1 cellular context compared by ENCODE assay signal in the genomic region with DNA sequence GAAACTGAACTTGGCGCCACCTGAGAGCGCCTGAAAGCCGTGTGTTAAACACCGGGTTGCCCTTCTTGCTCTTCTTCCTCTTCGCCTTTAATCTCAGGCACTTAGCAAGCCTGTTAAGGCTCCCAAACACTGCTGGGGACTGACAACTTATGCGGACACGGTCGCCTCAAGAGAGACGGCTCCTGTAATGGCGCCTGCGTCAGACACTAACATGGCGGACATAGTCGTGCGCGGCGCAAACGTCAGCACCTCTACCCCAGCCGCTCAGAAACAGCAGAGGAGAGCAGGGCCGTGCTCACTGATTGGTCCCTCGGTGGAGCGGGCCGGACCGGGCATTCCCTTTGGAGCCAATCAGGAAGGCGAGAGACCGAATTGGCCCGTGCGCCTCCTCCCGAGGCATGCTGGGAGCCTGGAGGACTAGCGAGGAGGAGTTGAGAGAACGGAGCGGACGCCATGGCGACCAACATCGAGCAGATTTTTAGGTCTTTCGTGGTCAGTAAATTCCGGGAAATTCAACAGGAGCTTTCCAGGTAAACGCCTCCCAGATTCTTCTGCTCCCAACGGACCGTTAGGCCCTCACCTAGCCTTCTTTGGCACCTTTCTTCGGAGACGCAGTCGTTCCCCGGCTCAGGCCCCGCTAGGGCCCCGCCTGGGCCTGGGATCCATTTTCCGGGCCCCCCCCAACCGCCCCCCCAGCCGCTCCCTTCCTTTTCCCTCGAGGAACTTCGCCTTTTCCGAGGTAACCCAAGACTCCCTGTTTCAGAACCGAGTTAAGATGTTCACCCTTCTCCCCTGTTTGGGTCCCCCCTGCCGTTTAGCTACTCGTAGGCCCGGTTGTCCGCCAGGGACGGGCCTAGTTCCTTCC.
A peak's percentile ranks its signal among the peaks of the same experiment; 100 is the strongest.
TF ChIP-seq lines count a peak whose summit lies in the region.

A gene with protein sequence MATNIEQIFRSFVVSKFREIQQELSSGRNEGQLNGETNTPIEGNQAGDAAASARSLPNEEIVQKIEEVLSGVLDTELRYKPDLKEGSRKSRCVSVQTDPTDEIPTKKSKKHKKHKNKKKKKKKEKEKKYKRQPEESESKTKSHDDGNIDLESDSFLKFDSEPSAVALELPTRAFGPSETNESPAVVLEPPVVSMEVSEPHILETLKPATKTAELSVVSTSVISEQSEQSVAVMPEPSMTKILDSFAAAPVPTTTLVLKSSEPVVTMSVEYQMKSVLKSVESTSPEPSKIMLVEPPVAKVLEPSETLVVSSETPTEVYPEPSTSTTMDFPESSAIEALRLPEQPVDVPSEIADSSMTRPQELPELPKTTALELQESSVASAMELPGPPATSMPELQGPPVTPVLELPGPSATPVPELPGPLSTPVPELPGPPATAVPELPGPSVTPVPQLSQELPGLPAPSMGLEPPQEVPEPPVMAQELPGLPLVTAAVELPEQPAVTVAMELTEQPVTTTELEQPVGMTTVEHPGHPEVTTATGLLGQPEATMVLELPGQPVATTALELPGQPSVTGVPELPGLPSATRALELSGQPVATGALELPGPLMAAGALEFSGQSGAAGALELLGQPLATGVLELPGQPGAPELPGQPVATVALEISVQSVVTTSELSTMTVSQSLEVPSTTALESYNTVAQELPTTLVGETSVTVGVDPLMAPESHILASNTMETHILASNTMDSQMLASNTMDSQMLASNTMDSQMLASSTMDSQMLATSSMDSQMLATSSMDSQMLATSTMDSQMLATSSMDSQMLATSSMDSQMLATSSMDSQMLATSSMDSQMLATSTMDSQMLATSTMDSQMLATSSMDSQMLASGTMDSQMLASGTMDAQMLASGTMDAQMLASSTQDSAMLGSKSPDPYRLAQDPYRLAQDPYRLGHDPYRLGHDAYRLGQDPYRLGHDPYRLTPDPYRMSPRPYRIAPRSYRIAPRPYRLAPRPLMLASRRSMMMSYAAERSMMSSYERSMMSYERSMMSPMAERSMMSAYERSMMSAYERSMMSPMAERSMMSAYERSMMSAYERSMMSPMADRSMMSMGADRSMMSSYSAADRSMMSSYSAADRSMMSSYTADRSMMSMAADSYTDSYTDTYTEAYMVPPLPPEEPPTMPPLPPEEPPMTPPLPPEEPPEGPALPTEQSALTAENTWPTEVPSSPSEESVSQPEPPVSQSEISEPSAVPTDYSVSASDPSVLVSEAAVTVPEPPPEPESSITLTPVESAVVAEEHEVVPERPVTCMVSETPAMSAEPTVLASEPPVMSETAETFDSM (N-terminal part only) (plus strand): TSS at position 399 of the 865 bp plus-strand sequence. CDS start 55 bp downstream, at position 454.

TF ChIP-seq in K562, 482 proteins besides CTCF, POLR2A, EP300 and RAD21 (continued from another document and continues in another):
- TF ChIP-seq, protein P1, sequence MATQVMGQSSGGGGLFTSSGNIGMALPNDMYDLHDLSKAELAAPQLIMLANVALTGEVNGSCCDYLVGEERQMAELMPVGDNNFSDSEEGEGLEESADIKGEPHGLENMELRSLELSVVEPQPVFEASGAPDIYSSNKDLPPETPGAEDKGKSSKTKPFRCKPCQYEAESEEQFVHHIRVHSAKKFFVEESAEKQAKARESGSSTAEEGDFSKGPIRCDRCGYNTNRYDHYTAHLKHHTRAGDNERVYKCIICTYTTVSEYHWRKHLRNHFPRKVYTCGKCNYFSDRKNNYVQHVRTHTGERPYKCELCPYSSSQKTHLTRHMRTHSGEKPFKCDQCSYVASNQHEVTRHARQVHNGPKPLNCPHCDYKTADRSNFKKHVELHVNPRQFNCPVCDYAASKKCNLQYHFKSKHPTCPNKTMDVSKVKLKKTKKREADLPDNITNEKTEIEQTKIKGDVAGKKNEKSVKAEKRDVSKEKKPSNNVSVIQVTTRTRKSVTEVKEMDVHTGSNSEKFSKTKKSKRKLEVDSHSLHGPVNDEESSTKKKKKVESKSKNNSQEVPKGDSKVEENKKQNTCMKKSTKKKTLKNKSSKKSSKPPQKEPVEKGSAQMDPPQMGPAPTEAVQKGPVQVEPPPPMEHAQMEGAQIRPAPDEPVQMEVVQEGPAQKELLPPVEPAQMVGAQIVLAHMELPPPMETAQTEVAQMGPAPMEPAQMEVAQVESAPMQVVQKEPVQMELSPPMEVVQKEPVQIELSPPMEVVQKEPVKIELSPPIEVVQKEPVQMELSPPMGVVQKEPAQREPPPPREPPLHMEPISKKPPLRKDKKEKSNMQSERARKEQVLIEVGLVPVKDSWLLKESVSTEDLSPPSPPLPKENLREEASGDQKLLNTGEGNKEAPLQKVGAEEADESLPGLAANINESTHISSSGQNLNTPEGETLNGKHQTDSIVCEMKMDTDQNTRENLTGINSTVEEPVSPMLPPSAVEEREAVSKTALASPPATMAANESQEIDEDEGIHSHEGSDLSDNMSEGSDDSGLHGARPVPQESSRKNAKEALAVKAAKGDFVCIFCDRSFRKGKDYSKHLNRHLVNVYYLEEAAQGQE (CRISPR knock-in tag; IDR thresholded peaks at IDR 0.05; ENCODE audit: low read depth), result no peak
- no peak for TF ChIP-seq ZBTB8A (IDR thresholded peaks at IDR 0.05; ENCODE audit: partially characterized antibody)
- peak; percentile 72; a peak in 3 of 4 replicates for TF ChIP-seq ARNT (IDR thresholded peaks at IDR 0.05)
- TF ChIP-seq, protein P2, sequence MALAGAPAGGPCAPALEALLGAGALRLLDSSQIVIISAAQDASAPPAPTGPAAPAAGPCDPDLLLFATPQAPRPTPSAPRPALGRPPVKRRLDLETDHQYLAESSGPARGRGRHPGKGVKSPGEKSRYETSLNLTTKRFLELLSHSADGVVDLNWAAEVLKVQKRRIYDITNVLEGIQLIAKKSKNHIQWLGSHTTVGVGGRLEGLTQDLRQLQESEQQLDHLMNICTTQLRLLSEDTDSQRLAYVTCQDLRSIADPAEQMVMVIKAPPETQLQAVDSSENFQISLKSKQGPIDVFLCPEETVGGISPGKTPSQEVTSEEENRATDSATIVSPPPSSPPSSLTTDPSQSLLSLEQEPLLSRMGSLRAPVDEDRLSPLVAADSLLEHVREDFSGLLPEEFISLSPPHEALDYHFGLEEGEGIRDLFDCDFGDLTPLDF (CRISPR knock-in tag; IDR thresholded peaks at IDR 0.05), result no peak; the same call in 1 of the 2 replicates
- peak; percentile 98 for TF ChIP-seq ZC3H11A (IDR thresholded peaks at IDR 0.05; ENCODE audit: low read depth, low read length)
- no peak for TF ChIP-seq CAMTA2 (CRISPR knock-in tag; conservative IDR thresholded peaks at IDR 0.05)
- no peak for TF ChIP-seq STAT5B (CRISPR knock-in tag; IDR thresholded peaks at IDR 0.05)
- no peak for TF ChIP-seq U2AF2 (optimal IDR thresholded peaks at IDR 0.05; ENCODE audit: low read depth, low read length)
- no peak for TF ChIP-seq ARHGAP35 (IDR thresholded peaks at IDR 0.05; ENCODE audit: partially characterized antibody)
- TF ChIP-seq ZNF589 (CRISPR knock-in tag; IDR thresholded peaks at IDR 0.05; ENCODE audit: low read depth), result peak; percentile 85
- TF ChIP-seq SRSF7 (optimal IDR thresholded peaks at IDR 0.05; ENCODE audit: low read depth, low read length), result no peak
- TF ChIP-seq, protein P3, sequence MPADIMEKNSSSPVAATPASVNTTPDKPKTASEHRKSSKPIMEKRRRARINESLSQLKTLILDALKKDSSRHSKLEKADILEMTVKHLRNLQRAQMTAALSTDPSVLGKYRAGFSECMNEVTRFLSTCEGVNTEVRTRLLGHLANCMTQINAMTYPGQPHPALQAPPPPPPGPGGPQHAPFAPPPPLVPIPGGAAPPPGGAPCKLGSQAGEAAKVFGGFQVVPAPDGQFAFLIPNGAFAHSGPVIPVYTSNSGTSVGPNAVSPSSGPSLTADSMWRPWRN (IDR thresholded peaks at IDR 0.05; ENCODE audit: low read depth), result 0 out of 2 replicates have a peak, but pooled peaks have one; percentile 18
- TF ChIP-seq, protein P4, sequence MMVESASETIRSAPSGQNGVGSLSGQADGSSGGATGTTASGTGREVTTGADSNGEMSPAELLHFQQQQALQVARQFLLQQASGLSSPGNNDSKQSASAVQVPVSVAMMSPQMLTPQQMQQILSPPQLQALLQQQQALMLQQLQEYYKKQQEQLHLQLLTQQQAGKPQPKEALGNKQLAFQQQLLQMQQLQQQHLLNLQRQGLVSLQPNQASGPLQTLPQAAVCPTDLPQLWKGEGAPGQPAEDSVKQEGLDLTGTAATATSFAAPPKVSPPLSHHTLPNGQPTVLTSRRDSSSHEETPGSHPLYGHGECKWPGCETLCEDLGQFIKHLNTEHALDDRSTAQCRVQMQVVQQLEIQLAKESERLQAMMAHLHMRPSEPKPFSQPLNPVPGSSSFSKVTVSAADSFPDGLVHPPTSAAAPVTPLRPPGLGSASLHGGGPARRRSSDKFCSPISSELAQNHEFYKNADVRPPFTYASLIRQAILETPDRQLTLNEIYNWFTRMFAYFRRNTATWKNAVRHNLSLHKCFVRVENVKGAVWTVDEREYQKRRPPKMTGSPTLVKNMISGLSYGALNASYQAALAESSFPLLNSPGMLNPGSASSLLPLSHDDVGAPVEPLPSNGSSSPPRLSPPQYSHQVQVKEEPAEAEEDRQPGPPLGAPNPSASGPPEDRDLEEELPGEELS (CRISPR knock-in tag; IDR thresholded peaks at IDR 0.05; ENCODE audit: borderline replicate concordance), result no peak
- TF ChIP-seq GABPB2 (CRISPR knock-in tag; conservative IDR thresholded peaks at IDR 0.05), result 0 out of 2 replicates have a peak, but pooled peaks have one; percentile 16
- TF ChIP-seq PTTG1 (tag; IDR thresholded peaks at IDR 0.05; ENCODE audit: low read depth), result no peak
- TF ChIP-seq SMAD3 (CRISPR knock-in tag; conservative IDR thresholded peaks at IDR 0.05), result 0 out of 2 replicates have a peak, but pooled peaks have one; percentile 17
- TF ChIP-seq EGR1 (conservative IDR thresholded peaks at IDR 0.05), result peak; percentile 48; the same call in 1 of the 2 replicates
- TF ChIP-seq PTRF (tag; IDR thresholded peaks at IDR 0.05), result no peak
- peak; percentile 11; the same call in 1 of the 2 replicates for TF ChIP-seq FOSL1 (tag; conservative IDR thresholded peaks at IDR 0.05)
- no peak for TF ChIP-seq PHB2 (IDR thresholded peaks at IDR 0.05; ENCODE audit: low read depth)
- peak; percentile 80 for TF ChIP-seq CHD1 (IDR thresholded peaks at IDR 0.05; ENCODE audit: low read length)
- TF ChIP-seq, protein P5, sequence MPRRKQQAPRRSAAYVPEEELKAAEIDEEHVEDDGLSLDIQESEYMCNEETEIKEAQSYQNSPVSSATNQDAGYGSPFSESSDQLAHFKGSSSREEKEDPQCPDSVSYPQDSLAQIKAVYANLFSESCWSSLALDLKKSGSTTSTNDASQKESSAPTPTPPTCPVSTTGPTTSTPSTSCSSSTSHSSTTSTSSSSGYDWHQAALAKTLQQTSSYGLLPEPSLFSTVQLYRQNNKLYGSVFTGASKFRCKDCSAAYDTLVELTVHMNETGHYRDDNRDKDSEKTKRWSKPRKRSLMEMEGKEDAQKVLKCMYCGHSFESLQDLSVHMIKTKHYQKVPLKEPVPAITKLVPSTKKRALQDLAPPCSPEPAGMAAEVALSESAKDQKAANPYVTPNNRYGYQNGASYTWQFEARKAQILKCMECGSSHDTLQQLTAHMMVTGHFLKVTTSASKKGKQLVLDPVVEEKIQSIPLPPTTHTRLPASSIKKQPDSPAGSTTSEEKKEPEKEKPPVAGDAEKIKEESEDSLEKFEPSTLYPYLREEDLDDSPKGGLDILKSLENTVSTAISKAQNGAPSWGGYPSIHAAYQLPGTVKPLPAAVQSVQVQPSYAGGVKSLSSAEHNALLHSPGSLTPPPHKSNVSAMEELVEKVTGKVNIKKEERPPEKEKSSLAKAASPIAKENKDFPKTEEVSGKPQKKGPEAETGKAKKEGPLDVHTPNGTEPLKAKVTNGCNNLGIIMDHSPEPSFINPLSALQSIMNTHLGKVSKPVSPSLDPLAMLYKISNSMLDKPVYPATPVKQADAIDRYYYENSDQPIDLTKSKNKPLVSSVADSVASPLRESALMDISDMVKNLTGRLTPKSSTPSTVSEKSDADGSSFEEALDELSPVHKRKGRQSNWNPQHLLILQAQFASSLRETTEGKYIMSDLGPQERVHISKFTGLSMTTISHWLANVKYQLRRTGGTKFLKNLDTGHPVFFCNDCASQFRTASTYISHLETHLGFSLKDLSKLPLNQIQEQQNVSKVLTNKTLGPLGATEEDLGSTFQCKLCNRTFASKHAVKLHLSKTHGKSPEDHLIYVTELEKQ (CRISPR knock-in tag; IDR thresholded peaks at IDR 0.05), result no peak
- TF ChIP-seq EHMT2 (IDR thresholded peaks at IDR 0.05), result peak; percentile 12; the same call in 1 of the 2 replicates
- no peak for TF ChIP-seq HDAC6 (IDR thresholded peaks at IDR 0.05; ENCODE audit: low read depth, low read length)
- no peak for TF ChIP-seq NCOA6 (IDR thresholded peaks at IDR 0.05)
- no peak for TF ChIP-seq ZSCAN29 (IDR thresholded peaks at IDR 0.05)
- no peak for TF ChIP-seq U2AF1 (optimal IDR thresholded peaks at IDR 0.05; ENCODE audit: low read depth, low read length)
- peak; percentile 56; the same call in 1 of the 2 replicates for TF ChIP-seq ZNF316 (IDR thresholded peaks at IDR 0.05)
- TF ChIP-seq, protein P6, sequence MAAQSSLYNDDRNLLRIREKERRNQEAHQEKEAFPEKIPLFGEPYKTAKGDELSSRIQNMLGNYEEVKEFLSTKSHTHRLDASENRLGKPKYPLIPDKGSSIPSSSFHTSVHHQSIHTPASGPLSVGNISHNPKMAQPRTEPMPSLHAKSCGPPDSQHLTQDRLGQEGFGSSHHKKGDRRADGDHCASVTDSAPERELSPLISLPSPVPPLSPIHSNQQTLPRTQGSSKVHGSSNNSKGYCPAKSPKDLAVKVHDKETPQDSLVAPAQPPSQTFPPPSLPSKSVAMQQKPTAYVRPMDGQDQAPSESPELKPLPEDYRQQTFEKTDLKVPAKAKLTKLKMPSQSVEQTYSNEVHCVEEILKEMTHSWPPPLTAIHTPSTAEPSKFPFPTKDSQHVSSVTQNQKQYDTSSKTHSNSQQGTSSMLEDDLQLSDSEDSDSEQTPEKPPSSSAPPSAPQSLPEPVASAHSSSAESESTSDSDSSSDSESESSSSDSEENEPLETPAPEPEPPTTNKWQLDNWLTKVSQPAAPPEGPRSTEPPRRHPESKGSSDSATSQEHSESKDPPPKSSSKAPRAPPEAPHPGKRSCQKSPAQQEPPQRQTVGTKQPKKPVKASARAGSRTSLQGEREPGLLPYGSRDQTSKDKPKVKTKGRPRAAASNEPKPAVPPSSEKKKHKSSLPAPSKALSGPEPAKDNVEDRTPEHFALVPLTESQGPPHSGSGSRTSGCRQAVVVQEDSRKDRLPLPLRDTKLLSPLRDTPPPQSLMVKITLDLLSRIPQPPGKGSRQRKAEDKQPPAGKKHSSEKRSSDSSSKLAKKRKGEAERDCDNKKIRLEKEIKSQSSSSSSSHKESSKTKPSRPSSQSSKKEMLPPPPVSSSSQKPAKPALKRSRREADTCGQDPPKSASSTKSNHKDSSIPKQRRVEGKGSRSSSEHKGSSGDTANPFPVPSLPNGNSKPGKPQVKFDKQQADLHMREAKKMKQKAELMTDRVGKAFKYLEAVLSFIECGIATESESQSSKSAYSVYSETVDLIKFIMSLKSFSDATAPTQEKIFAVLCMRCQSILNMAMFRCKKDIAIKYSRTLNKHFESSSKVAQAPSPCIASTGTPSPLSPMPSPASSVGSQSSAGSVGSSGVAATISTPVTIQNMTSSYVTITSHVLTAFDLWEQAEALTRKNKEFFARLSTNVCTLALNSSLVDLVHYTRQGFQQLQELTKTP (IDR thresholded peaks at IDR 0.05; ENCODE audit: low read depth in 1 of 2, partially characterized antibody in 2 of 2), result peak in 1 of 2 experiments; percentile 85
- TF ChIP-seq, protein P7, sequence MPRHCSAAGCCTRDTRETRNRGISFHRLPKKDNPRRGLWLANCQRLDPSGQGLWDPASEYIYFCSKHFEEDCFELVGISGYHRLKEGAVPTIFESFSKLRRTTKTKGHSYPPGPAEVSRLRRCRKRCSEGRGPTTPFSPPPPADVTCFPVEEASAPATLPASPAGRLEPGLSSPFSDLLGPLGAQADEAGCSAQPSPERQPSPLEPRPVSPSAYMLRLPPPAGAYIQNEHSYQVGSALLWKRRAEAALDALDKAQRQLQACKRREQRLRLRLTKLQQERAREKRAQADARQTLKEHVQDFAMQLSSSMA (CRISPR knock-in tag; IDR thresholded peaks at IDR 0.05), result no peak
- peak; percentile 85 for TF ChIP-seq ZNF143 (CRISPR knock-in tag; IDR thresholded peaks at IDR 0.05)
- TF ChIP-seq KLF10 (CRISPR knock-in tag; IDR thresholded peaks at IDR 0.05), result no peak
